ENCODE assay signal across 9 cellular contexts in the genomic region with DNA sequence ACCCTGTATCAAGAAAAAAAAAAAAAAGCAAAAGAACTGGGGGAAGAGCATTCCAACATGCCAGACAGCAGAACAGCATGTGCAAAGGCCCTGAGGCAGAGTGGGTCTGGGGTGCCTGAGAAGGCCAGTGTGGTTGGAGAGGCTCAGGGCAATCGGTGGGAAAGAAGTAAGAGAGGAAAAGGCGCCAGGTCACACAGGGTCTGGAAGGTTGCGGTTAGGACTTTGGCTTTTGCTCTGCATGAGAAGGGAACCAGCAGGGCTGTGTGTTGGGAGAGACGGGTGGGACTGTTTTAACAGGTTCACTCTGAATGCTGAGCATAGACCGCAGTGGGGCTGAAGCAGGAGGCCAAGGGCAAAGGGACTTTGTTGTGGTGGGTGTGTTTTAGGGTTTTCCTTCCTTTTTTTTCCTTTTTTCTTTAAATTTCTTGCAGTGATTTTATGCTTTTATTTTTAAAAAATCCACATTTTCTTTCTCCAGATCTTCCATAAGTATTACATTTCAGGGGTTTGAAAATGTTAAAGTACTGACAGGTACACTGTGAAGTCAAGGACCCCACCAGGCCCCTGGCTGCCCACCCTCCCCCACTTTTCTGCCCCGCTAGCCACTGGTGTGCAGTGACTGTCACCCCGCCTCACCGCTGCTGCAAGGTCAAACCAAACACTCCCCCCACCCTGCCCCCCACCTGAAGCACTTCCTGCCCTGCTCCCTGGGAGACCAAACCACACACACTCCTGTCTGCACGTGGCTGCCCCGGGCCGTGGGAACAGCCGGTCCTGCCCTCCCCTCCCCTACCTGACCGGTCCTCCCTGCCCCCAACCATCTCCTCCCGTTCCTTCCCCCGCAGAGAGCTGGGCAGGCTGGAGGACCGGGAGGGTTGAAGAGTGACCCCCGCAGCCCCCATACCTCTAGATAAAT. TPM values are rescaled to one million over a fixed set of nuclear protein-coding genes. Genes with fewer than 3 reads are reported as not detected.
DNase-seq lines count a peak whose midpoint lies in the region; ATAC-seq, FAIRE-seq and TF ChIP-seq lines count a peak whose summit lies in the region.
"Had no signal": no experiment of that assay in that cellular context is flagged by ENCODE, and none has a peak within 500 bp of the region (broad histone marks: within the 10 kb centered on the region; RNA-seq: fewer than 3 reads in every experiment).

No MANE protein-coding gene starts in this region.

- FAIRE-seq in GM12891 (lab: Jason Lieb, UNC) (peak; percentile 91), GM12878 (lab: Jason Lieb, UNC) (no peak)

- RAD21 ChIA-PET in GM12878 (lab: Charles Lee; ENCODE audit: unreplicated experiment), result interaction anchor here (0.8 to 1.2 kb wide), 8 partner anchors 12 to 122 kb away, joined by 3 to 8 read pairs (median 4); no protein-coding TSS in a partner anchor

- H3K4me3 ChIP-seq in OCI-LY7 (ENCODE audit: low read depth, low read length, poor library complexity, severe bottlenecking) (peak overlapping the region; percentile 37), GM12878 (peak overlapping the region; percentile 2; the same call in 1 of the 2 replicates), HAP-1 (no peak overlapping the region), stomach (no peak overlapping the region), SJCRH30 (no peak overlapping the region)

- TF ChIP-seq RAD21 in GM12878 (IDR thresholded peaks at IDR 0.05; ENCODE audit: insufficient read depth, low read depth, low read length), result no peak

- H3K4me2 ChIP-seq in OCI-LY7 (ENCODE audit: low read length) (peak overlapping the region; percentile 79), GM12878 (ENCODE audit: control insufficient read depth, insufficient read depth) (peak overlapping the region; percentile 75)

- no peaks in the 10 kb centered on the region for H3K9me3 ChIP-seq in OCI-LY7 (ENCODE audit: low read length)
- H3K9me3 ChIP-seq in GM12878 (replicated peaks; ENCODE audit: control insufficient read depth, insufficient read depth, low read length), result no peaks in the 10 kb centered on the region; the same call in 2 of the 3 replicates
- H3K9me3 ChIP-seq in HAP-1, result no peaks in the 10 kb centered on the region
- no peaks in the 10 kb centered on the region for H3K9me3 ChIP-seq in stomach
- no peaks in the 10 kb centered on the region for H3K9me3 ChIP-seq in SJCRH30 (replicated peaks)

- SMC1A ChIA-PET in GM12878 (lab: Charles Lee; ENCODE audit: uncharacterized antibody, unreplicated experiment), result interaction anchor here (0.9 to 16.1 kb wide), 8 partner anchors 12 to 31 kb away, joined by 3 to 416 read pairs (median 6); partner anchors contain the start of gene DTX1

- no peaks in the 10 kb centered on the region; the same call in 1 of the 2 replicates for H4K20me1 ChIP-seq in OCI-LY7 (ENCODE audit: insufficient read depth, low read length)
- no peaks in the 10 kb centered on the region for H4K20me1 ChIP-seq in GM12878 (ENCODE audit: control insufficient read depth, insufficient read depth)

- no peaks in the 10 kb centered on the region for H3K9me2 ChIP-seq in OCI-LY7 (ENCODE audit: insufficient read depth, low read length)

- H3K9ac ChIP-seq in GM12878 (ENCODE audit: control insufficient read depth, insufficient read depth, low read length), result peak overlapping the region; percentile 63

- 21% methylated on average over 15 of the region's 17 CpGs for WGBS in GM12878 (ENCODE audit: insufficient coverage, insufficient replicate concordance, low lambda C conversion rate, missing lambda C conversion rate)
- WGBS in stomach, 5 donors, result 26 to 34% (median 32%) methylated on average over 14 to 17 of the region's 17 CpGs

- TF ChIP-seq CTCF in OCI-LY7 (conservative IDR thresholded peaks at IDR 0.05; ENCODE audit: low read length) (no peak), GM12878 (IDR thresholded peaks at IDR 0.05 in 2 of 3, conservative IDR thresholded peaks at IDR 0.05 in 1 of 3; ENCODE audit: control insufficient read depth in 2 of 3, extremely low read depth in 1 of 3, insufficient read depth in 1 of 3, low read depth in 3 of 3, low read length in 3 of 3) (no peak), stomach (IDR thresholded peaks at IDR 0.05) (no peak)

- peaks cover 96% of the 10 kb centered on the region for H3K79me2 ChIP-seq in OCI-LY7 (ENCODE audit: insufficient read depth, low read depth, low read length)
- H3K79me2 ChIP-seq in GM12878 (ENCODE audit: control insufficient read depth, insufficient read depth, low read length), result no peaks in the 10 kb centered on the region

- no peak for TF ChIP-seq POLR2A in GM12891 (IDR thresholded peaks at IDR 0.05; ENCODE audit: low read depth, low read length)
- TF ChIP-seq POLR2A in GM12878 (IDR thresholded peaks at IDR 0.05; ENCODE audit: low read depth, low read length), result no peak
- TF ChIP-seq POLR2A in stomach (IDR thresholded peaks at IDR 0.05), result no peak

- H3K27me3 ChIP-seq in GM12878 (replicated peaks in 1 of 2; ENCODE audit: control insufficient read depth in 2 of 2, insufficient read depth in 2 of 2, low read length in 1 of 2) (no peaks in the 10 kb centered on the region), HAP-1 (ENCODE audit: low read depth) (peaks cover 8% of the 10 kb centered on the region; the same call in 1 of the 2 replicates), stomach (peaks cover 0 to 65% (median 0%) of the 10 kb centered on the region in 3 donors), SJCRH30 (peaks cover 10% of the 10 kb centered on the region; the same call in 1 of the 2 replicates)

- intact Hi-C loops in OCI-LY7 (cut with micrococcal nuclease; ENCODE audit: unreplicated experiment), result loop anchor here (1.0 kb wide), 1 partner anchor 11 kb away; no protein-coding TSS in a partner anchor
- intact Hi-C loops in GM12878 (cut with micrococcal nuclease; ENCODE audit: unreplicated experiment), result loop anchor here (1.0 kb wide), 1 partner anchor 11 kb away; no protein-coding TSS in a partner anchor
- intact Hi-C loops in stomach (cut with DNase I; ENCODE audit: low total_unique reads), result no loop called here

- H3K36me3 ChIP-seq in OCI-LY7 (ENCODE audit: insufficient read depth, low read length) (peaks cover 99% of the 10 kb centered on the region), GM12878 (ENCODE audit: control insufficient read depth in 2 of 2, insufficient read depth in 2 of 2, low read length in 1 of 2) (no peaks in the 10 kb centered on the region), HAP-1 (replicated peaks) (no peaks in the 10 kb centered on the region), stomach (no peaks in the 10 kb centered on the region), SJCRH30 (no peaks in the 10 kb centered on the region)

- peak overlapping the region; percentile 97 for H3K27ac ChIP-seq in OCI-LY7 (ENCODE audit: low read depth, low read length, poor library complexity, severe bottlenecking)
- H3K27ac ChIP-seq in GM12878 (ENCODE audit: control insufficient read depth, insufficient read depth), result peak overlapping the region; percentile 80
- H3K27ac ChIP-seq in stomach, result no peak overlapping the region
- no peak overlapping the region for H3K27ac ChIP-seq in SJCRH30

- TF ChIP-seq EP300 in GM12878 (IDR thresholded peaks at IDR 0.05; ENCODE audit: borderline replicate concordance in 1 of 2, control insufficient read depth in 1 of 2, low read depth in 2 of 2, low read length in 2 of 2) (0 out of 4 replicates have a peak, but pooled peaks of 1 of the 2 experiments have one; percentile 38), stomach (IDR thresholded peaks at IDR 0.05) (no peak)

- DNase-seq in GM12891 (ENCODE audit: insufficient read length, low spot score) (no peak), OCI-LY7 (ENCODE audit: low spot score) (peak; percentile 88), GM12878 (ENCODE audit: low read depth, low spot score) (peak; percentile 62), renal cortical epithelial cell (ENCODE audit: low read depth) (peak; percentile 74), HAP-1 (ENCODE audit: low spot score in 2 of 2) (no peak), OCI-M1 (lab: John Stamatoyannopoulos, UW) (no peak), stomach (no peak), SJCRH30 (no peak)
- DNase-seq: GF-D8 had no signal

- CTCF ChIA-PET in OCI-LY7 (lab: Charles Lee; ENCODE audit: unreplicated experiment), result interaction anchor here (0.6 to 1.3 kb wide), 3 partner anchors 26 to 161 kb away, joined by 4 to 7 read pairs (median 5); no protein-coding TSS in a partner anchor
- CTCF ChIA-PET in GM12878 (lab: Yijun Ruan, JAX), result interaction anchor here (0.9 to 1.7 kb wide), 9 partner anchors 11 to 85 kb away, joined by 3 to 10 read pairs (median 4); no protein-coding TSS in a partner anchor

- POLR2A ChIA-PET in OCI-LY7 (lab: Charles Lee) (interaction anchor here (0.6 to 3.9 kb wide), 4 partner anchors 11 to 41 kb away, joined by 3 to 18 read pairs (median 6); no protein-coding TSS in a partner anchor), GM12878 (lab: Charles Lee) (interaction anchor here (0.6 to 3.9 kb wide), 9 partner anchors 13 to 102 kb away, joined by 3 to 41 read pairs (median 4); no protein-coding TSS in a partner anchor)

- in situ Hi-C loops in GM12878 (cut with MboI), result no loop called here
- in situ Hi-C loops in HAP-1 (cut with MboI; ENCODE audit: low sequenced_read_pairs), result no loop called here

- BruUV-seq in OCI-LY7 (replicated peaks; lab: Mats Ljungman, UMichigan) (no TSS peak), GM12878 (replicated peaks; lab: Mats Ljungman, UMichigan) (no TSS peak)

- H3K4me1 ChIP-seq in OCI-LY7 (ENCODE audit: insufficient read depth, low read length, poor library complexity, severe bottlenecking) (peaks cover 100% of the 10 kb centered on the region), GM12878 (ENCODE audit: control insufficient read depth, insufficient read depth, low read length) (peaks cover 67% of the 10 kb centered on the region), HAP-1 (no peaks in the 10 kb centered on the region), stomach (peaks cover 0 to 12% (median 0%) of the 10 kb centered on the region in 4 donors), SJCRH30 (no peaks in the 10 kb centered on the region)

- H2AFZ ChIP-seq in OCI-LY7 (ENCODE audit: low read length), result no peak overlapping the region
- peak overlapping the region; percentile 46 for H2AFZ ChIP-seq in GM12878 (ENCODE audit: control insufficient read depth, low read depth, low read length)

- peak; percentile 55 for ATAC-seq in GM12878

RNA-seq across cellular contexts. Expression of gene DTX1, which starts 30.0 kb away (rescaled TPM):
- polyA plus RNA-seq in GM12891 (2012; ENCODE audit: low read depth, missing spikeins), result 25.4 TPM
- total RNA-seq in OCI-LY7 (2014; rRNA removed; shearing (Covaris generic)), result 263 and 293 TPM in 2 replicates
- total RNA-seq in OCI-LY7 (2022), result 510 and 535 TPM in 2 replicates
- 57.9 and 66.9 TPM in 2 replicates for total RNA-seq in GM12878 (2013; cell fraction: nucleolus; rRNA removed)
- 0.87 and 0.96 TPM in 2 replicates for total RNA-seq in GM12878 (2014; rRNA removed)
- total RNA-seq in GM12878 (2014; rRNA removed; fragmentation: Illumina TruSeq; extraction: Trizol), result 0.37 and 0.49 TPM in 2 replicates
- 2.3 and 2.8 TPM in 2 replicates for total RNA-seq in GM12878 (2021)
- 5.6 TPM for polyA plus RNA-seq in GM12878 (2011; ENCODE audit: low read depth)
- 0.62 and 0.83 TPM in 2 replicates for polyA plus RNA-seq in GM12878 (2011; rRNA removed)
- polyA plus RNA-seq in GM12878 (2011; cell fraction: cytosol; rRNA removed), result 1.3 and 1.5 TPM in 2 replicates
- 2.7 and 3.1 TPM in 2 replicates for polyA plus RNA-seq in GM12878 (2011; cell fraction: nucleus; rRNA removed)
- 10.3 and 12.9 TPM in 2 replicates for polyA plus RNA-seq in GM12878 (2012)
- 0.46 and 1.1 TPM in 2 replicates for polyA plus RNA-seq in GM12878 (2014; fragmentation: Illumina TruSeq; extraction: Trizol)
- polyA plus RNA-seq in GM12878 (2014; fragmentation: Nextera tagmentation; extraction: Ambion mirVana), result under 1 TPM; 0.13 to 0.32 TPM
- 1.2 and 1.3 TPM in 2 replicates for polyA plus RNA-seq in GM12878 (2014; rRNA removed)
- under 1 TPM; 0.09 to 0.33 TPM for polyA plus RNA-seq in GM12878 (2016; fragmentation: Nextera tagmentation; extraction: Ambion mirVana)
- polyA minus RNA-seq in GM12878 (2011; rRNA and poly(A)+ RNA removed), result 0.88 and 1.3 TPM in 2 replicates
- polyA minus RNA-seq in GM12878 (2011; cell fraction: cytosol; rRNA and poly(A)+ RNA removed), result 0.52 and 1.1 TPM in 2 replicates
- polyA minus RNA-seq in GM12878 (2011; cell fraction: nucleus; rRNA and poly(A)+ RNA removed), result 1.1 TPM in 2 replicates
- 0.35 TPM in 1 of 2 replicates, not detected in the other for total RNA-seq in renal cortical epithelial cell
- 1 to 10 TPM in 4 of 5 donors, under 1 TPM in 1; 0.43 to 6.2 (median 2.7) TPM for total RNA-seq in stomach
- polyA plus RNA-seq in stomach, result 1 to 10 TPM; 1.0 to 1.5 (median 1.1) TPM
- not detected in 2 replicates for total RNA-seq in SJCRH30 (2014; rRNA removed; shearing (Covaris generic))

RNA-seq across cellular contexts. Expression of gene RASAL1, which starts 49.1 kb away (rescaled TPM):
- polyA plus RNA-seq in GM12891 (2012; ENCODE audit: low read depth, missing spikeins), result 0.73 TPM
- 69.1 and 89.1 TPM in 2 replicates for total RNA-seq in OCI-LY7 (2014; rRNA removed; shearing (Covaris generic))
- total RNA-seq in OCI-LY7 (2022) (67.5 and 74.4 TPM in 2 replicates), GM12878 (2014; rRNA removed) (1.0 TPM in 1 of 2 replicates, not detected in the other), GM12878 (2014; rRNA removed; fragmentation: Illumina TruSeq; extraction: Trizol) (not detected in 2 replicates), GM12878 (2021) (not detected in 2 replicates), renal cortical epithelial cell (16.3 and 36.5 TPM in 2 replicates), stomach (10 to 100 TPM in 3 of 5 donors, 1 to 10 TPM in 2; 8.8 to 62.0 (median 47.3) TPM)
- total RNA-seq in GM12878 (2013; cell fraction: nucleolus; rRNA removed), result 6.7 and 11.6 TPM in 2 replicates
- polyA plus RNA-seq in GM12878 (2011; ENCODE audit: low read depth), result 0.13 TPM
- polyA plus RNA-seq in GM12878 (2011; rRNA removed) (0.53 and 0.79 TPM in 2 replicates), GM12878 (2014; fragmentation: Illumina TruSeq; extraction: Trizol) (not detected in 2 replicates), GM12878 (2014; fragmentation: Nextera tagmentation; extraction: Ambion mirVana) (not detected), GM12878 (2014; rRNA removed) (0.04 TPM in 1 of 2 replicates, not detected in the other), GM12878 (2016; fragmentation: Nextera tagmentation; extraction: Ambion mirVana) (under 1 TPM; 0.12 to 0.25 TPM), stomach (10 to 100 TPM in 2 of 3 donors, 1 to 10 TPM in 1; 3.0 to 28.9 (median 18.8) TPM)
- 0.84 and 0.88 TPM in 2 replicates for polyA plus RNA-seq in GM12878 (2011; cell fraction: cytosol; rRNA removed)
- polyA plus RNA-seq in GM12878 (2011; cell fraction: nucleus; rRNA removed), result 1.8 and 3.5 TPM in 2 replicates
- 0.24 and 0.31 TPM in 2 replicates for polyA plus RNA-seq in GM12878 (2012)
- 0.22 and 1.2 TPM in 2 replicates for polyA minus RNA-seq in GM12878 (2011; rRNA and poly(A)+ RNA removed)
- 0.42 TPM in 1 of 2 replicates, not detected in the other for polyA minus RNA-seq in GM12878 (2011; cell fraction: cytosol; rRNA and poly(A)+ RNA removed)
- polyA minus RNA-seq in GM12878 (2011; cell fraction: nucleus; rRNA and poly(A)+ RNA removed), result 0.48 and 1.1 TPM in 2 replicates
- total RNA-seq in SJCRH30 (2014; rRNA removed; shearing (Covaris generic)), result not detected in 2 replicates

Comparison
In these comparisons a context has a peak if more than half of its experiments do, and no peak if none do; other contexts are left out.
1. DNase-seq: peak in OCI-LY7 (single experiment), GM12878 (single experiment) and renal cortical epithelial cell (single experiment); none in GM12891 (single experiment), HAP-1 (0 of 2), OCI-M1 (single experiment), stomach (single experiment) and SJCRH30 (0 of 2).
2. H3K27ac ChIP-seq: peak in OCI-LY7 (single experiment) and GM12878 (single experiment); none in stomach (0 of 5) and SJCRH30 (single experiment).
3. H3K4me3 ChIP-seq: peak in OCI-LY7 (single experiment) and GM12878 (single experiment); none in HAP-1 (single experiment), stomach (0 of 4) and SJCRH30 (single experiment).